Comparison of ENCODE assay signal across 1 cellular context in genomic region chr6:90087103-90087833, GRCh38.
TF ChIP-seq lines count a peak whose summit lies in the region.

No MANE protein-coding gene starts in this region.

TF ChIP-seq in HCT116, 20 proteins besides CTCF, POLR2A, EP300 and RAD21 (continued from another document):
- TF ChIP-seq CEBPB (IDR thresholded peaks at IDR 0.05; ENCODE audit: low read depth) (no peak), ZFX (IDR thresholded peaks at IDR 0.05) (no peak), YY1 (IDR thresholded peaks at IDR 0.05; ENCODE audit: extremely low read depth, insufficient replicate concordance, low read depth, low read length) (no peak), ELF1 (IDR thresholded peaks at IDR 0.05; ENCODE audit: borderline replicate concordance, low read depth) (no peak), MAX (IDR thresholded peaks at IDR 0.05) (no peak), CBX3 (IDR thresholded peaks at IDR 0.05; ENCODE audit: low read depth) (no peak), FOSL1 (IDR thresholded peaks at IDR 0.05; ENCODE audit: low read depth) (no peak), TCF7L2 (IDR thresholded peaks at IDR 0.05; ENCODE audit: borderline replicate concordance, extremely low read depth, insufficient read depth, insufficient read length) (no peak), JUND (IDR thresholded peaks at IDR 0.05) (no peak), SP1 (IDR thresholded peaks at IDR 0.05; ENCODE audit: low read depth) (no peak)
- TF ChIP-seq, protein P1, sequence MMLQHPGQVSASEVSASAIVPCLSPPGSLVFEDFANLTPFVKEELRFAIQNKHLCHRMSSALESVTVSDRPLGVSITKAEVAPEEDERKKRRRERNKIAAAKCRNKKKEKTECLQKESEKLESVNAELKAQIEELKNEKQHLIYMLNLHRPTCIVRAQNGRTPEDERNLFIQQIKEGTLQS (IDR thresholded peaks at IDR 0.05), result no peak
